In genomic region chr18:58493516-58494253, GRCh38 we compare ENCODE assay signal across 8 cellular contexts.
DNase-seq lines count a peak whose midpoint lies in the region; ATAC-seq and TF ChIP-seq lines count a peak whose summit lies in the region.

No MANE protein-coding gene starts in this region.

- H3K36me3 Mint-ChIP-seq in H9 (ENCODE audit: insufficient read depth in 1 of 3, low read depth in 3 of 3), result no peaks in the 10 kb centered on the region

- no CpG with 5 or more reads among the region's 18 CpGs for WGBS in H9 (ENCODE audit: extremely low coverage, insufficient read length, low lambda C conversion rate)
- WGBS in heart right ventricle, 2 donors, result 8 to 10% methylated on average over 18 of the region's 18 CpGs

- H4K91ac ChIP-seq in H9 (ENCODE audit: insufficient read length, low read depth, low read length), result no peak overlapping the region

- TF ChIP-seq POLR2A in vagina (IDR thresholded peaks at IDR 0.05), result no peak

- H3K56ac ChIP-seq in H9 (ENCODE audit: insufficient read length, low read depth, low read length), result no peak overlapping the region

- no peak overlapping the region for H2AK5ac ChIP-seq in H9 (ENCODE audit: insufficient read length, low read length)

- peak overlapping the region in 1 of 3 experiments; percentile 37; a peak in 2 of 7 replicates for H3K27ac Mint-ChIP-seq in H9

- no peak overlapping the region for H4K5ac ChIP-seq in H9 (ENCODE audit: insufficient read length, low read depth, low read length)

- TF ChIP-seq CTCF in H9 (conservative IDR thresholded peaks at IDR 0.05), result peak; percentile 96
- TF ChIP-seq CTCF in heart right ventricle (IDR thresholded peaks at IDR 0.05), result peak; percentile 75 to 91 (median 87)
- TF ChIP-seq CTCF in vagina (IDR thresholded peaks at IDR 0.05), result peak; percentile 57 to 84 (median 78)

- H2BK20ac ChIP-seq in H9 (ENCODE audit: low read depth, low read length, poor library complexity, severe bottlenecking), result no peak overlapping the region

- peaks cover 7% of the 10 kb centered on the region for H3K27me3 Mint-ChIP-seq in H9 (ENCODE audit: low read depth)

- no peaks in the 10 kb centered on the region for H3K23me2 ChIP-seq in H9 (ENCODE audit: insufficient read length, low read depth, low read length, poor library complexity, severe bottlenecking)

- no peak overlapping the region for H2BK12ac ChIP-seq in H9 (ENCODE audit: insufficient read length, low read depth, low read length)

- no peak overlapping the region for H3K23ac ChIP-seq in H9 (ENCODE audit: insufficient read length, low read depth, low read length)

- no peak overlapping the region for H3T11ph ChIP-seq in H9 (ENCODE audit: low read length)

- peak overlapping the region; percentile 44 for H2AFZ ChIP-seq in H9 (ENCODE audit: low read length)

- peaks cover 4% of the 10 kb centered on the region; the same call in 1 of the 2 replicates for H3K4me1 ChIP-seq in H9 (ENCODE audit: insufficient read depth, low read length)
- H3K4me1 ChIP-seq in heart right ventricle, result peaks cover 5 to 33% (median 20%) of the 10 kb centered on the region in 9 donors
- peaks cover 7% of the 10 kb centered on the region for H3K4me1 ChIP-seq in rectal smooth muscle tissue (ENCODE audit: control insufficient read depth, insufficient read depth, low read length)
- H3K4me1 ChIP-seq in vagina, result peaks cover 21% of the 10 kb centered on the region

- intact Hi-C loops in heart right ventricle (cut with DNase I), result loop anchor here (1.0 to 10.0 kb wide), 6 partner anchors 89 to 159 kb away; no protein-coding TSS in a partner anchor
- intact Hi-C loops in vagina (cut with DNase I), result no loop called here

- no peaks in the 10 kb centered on the region for H4K20me1 ChIP-seq in H9 (ENCODE audit: control insufficient read depth, insufficient read depth, insufficient read length)

- H3K4me3 Mint-ChIP-seq in H9, result no peak overlapping the region; a peak in 1 of 5 replicates

- no peak overlapping the region for H2BK15ac ChIP-seq in H9 (ENCODE audit: low read depth, low read length)

- H3K4ac ChIP-seq in H9 (ENCODE audit: low read depth, low read length), result no peak overlapping the region

- H3K9ac ChIP-seq in H9 (ENCODE audit: extremely low read depth, insufficient read length, low read length) (no peak overlapping the region), rectal smooth muscle tissue (ENCODE audit: low read length) (no peak overlapping the region)

- no peaks in the 10 kb centered on the region for H3K9me3 ChIP-seq in H9 (ENCODE audit: control insufficient read depth, low read depth, low read length)
- H3K9me3 ChIP-seq in heart right ventricle, result no peaks in the 10 kb centered on the region
- H3K9me3 ChIP-seq in vagina, result no peaks in the 10 kb centered on the region

- H3K79me2 ChIP-seq in H9 (ENCODE audit: insufficient read depth, low read length), result no peaks in the 10 kb centered on the region

- no peak overlapping the region for H3K4me2 ChIP-seq in H9 (ENCODE audit: insufficient read depth, insufficient read length, low read length)

- peak; percentile 74 to 94 (median 90) for ATAC-seq in heart right ventricle

- no peaks in the 10 kb centered on the region for H3K9me3 Mint-ChIP-seq in H9

- no peak overlapping the region for H3K18ac ChIP-seq in H9 (ENCODE audit: insufficient read length, low read depth, low read length)

- H3K27me3 ChIP-seq in H9 (ENCODE audit: insufficient read depth, low read length) (no peaks in the 10 kb centered on the region), heart right ventricle (peaks cover 0 to 19% (median 0%) of the 10 kb centered on the region in 7 donors), rectal smooth muscle tissue (ENCODE audit: control insufficient read depth, insufficient read depth, low read length) (no peaks in the 10 kb centered on the region), vagina (no peaks in the 10 kb centered on the region)

- no peak overlapping the region for H3K14ac ChIP-seq in H9 (ENCODE audit: insufficient read depth, low read length)

- no peak overlapping the region for H2BK5ac ChIP-seq in H9 (ENCODE audit: insufficient read length, low read length)

- DNase-seq in DMS53 (lab: John Stamatoyannopoulos, UW), result peak; percentile 88
- peak; percentile 82 for DNase-seq in H9
- peak; percentile 80 for DNase-seq in NCI-H1105 treated with DMSO at 0.1 percent for 48 hours (lab: John Stamatoyannopoulos, UW)
- DNase-seq in SW480 (ENCODE audit: low spot score), result peak; percentile 43
- DNase-seq in activated naive CD8-positive, alpha-beta T cell treated with anti-CD3 and anti-CD28 coated beads, Interleukin-2, amount 50 U/mL, for 16 hours (ENCODE audit: low read depth, low spot score), result peak; percentile 36
- peak; percentile 53 to 80 for DNase-seq in heart right ventricle
- DNase-seq in vagina (ENCODE audit: extremely low spot score in 2 of 2), result peak in 1 of 2 donors; percentile 92

- H4K8ac ChIP-seq in H9 (replicated peaks; ENCODE audit: insufficient read length, low read depth, low read length), result no peak overlapping the region

- H3K27ac ChIP-seq in H9 (ENCODE audit: insufficient read length, low read depth, low read length) (no peak overlapping the region), heart right ventricle (peak overlapping the region in 9 of 10 donors; percentile 13 to 70 (median 64)), rectal smooth muscle tissue (ENCODE audit: low read depth, low read length) (peak overlapping the region; percentile 27), vagina (no peak overlapping the region)

- H2BK120ac ChIP-seq in H9 (ENCODE audit: low read depth, low read length, poor library complexity, severe bottlenecking), result no peak overlapping the region

- peaks cover 0 to 6% (median 0%) of the 10 kb centered on the region in 9 donors for H3K36me3 ChIP-seq in heart right ventricle
- H3K36me3 ChIP-seq in rectal smooth muscle tissue (ENCODE audit: control insufficient read depth, insufficient read depth, low read length), result no peaks in the 10 kb centered on the region
- H3K36me3 ChIP-seq in vagina, result no peaks in the 10 kb centered on the region

- peaks cover 29 to 32% of the 10 kb centered on the region in 2 experiments for H3K4me1 Mint-ChIP-seq in H9

- H3K4me3 ChIP-seq in heart right ventricle (peak overlapping the region in 5 of 10 donors; percentile 22 to 42 (median 35)), rectal smooth muscle tissue (ENCODE audit: low read length) (peak overlapping the region; percentile 0), vagina (peak overlapping the region; percentile 13 to 33)

- H3K79me1 ChIP-seq in H9 (ENCODE audit: insufficient read depth, low read depth, low read length, poor library complexity, severe bottlenecking), result no peaks in the 10 kb centered on the region

Comparison
In these comparisons a context has a peak if more than half of its experiments do, and no peak if none do; other contexts are left out.
1. H3K27ac ChIP-seq: peak in heart right ventricle (9 of 10) and rectal smooth muscle tissue (single experiment); none in H9 (single experiment) and vagina (single experiment).
2. Peak in every context shown above with its lines, with median percentiles within 50 percentile points of each other: CTCF ChIP-seq.